Comparison of ENCODE assay signal across 18 cellular contexts in genomic region chr9:92350740-92351133, GRCh38. TPM values are rescaled to one million over a fixed set of nuclear protein-coding genes. Genes with fewer than 3 reads are reported as not detected.
DNase-seq lines count a peak whose midpoint lies in the region; ATAC-seq and TF ChIP-seq lines count a peak whose summit lies in the region.
"Had no signal": no experiment of that assay in that cellular context is flagged by ENCODE, and none has a peak within 500 bp of the region (broad histone marks: within the 10 kb centered on the region; RNA-seq: fewer than 3 reads in every experiment).

No MANE protein-coding gene starts in this region.

- H3K27me3 ChIP-seq in heart left ventricle (no peaks in the 10 kb centered on the region), rectal smooth muscle tissue (ENCODE audit: control insufficient read depth, insufficient read depth, low read length) (no peaks in the 10 kb centered on the region), transverse colon (no peaks in the 10 kb centered on the region)
- H3K27me3 ChIP-seq: BLaER1 treated with 17β-estradiol and CSF1 and Interleukin-3, amounts not matched to agents 10 nM and 100 nM had no signal

- TF ChIP-seq POLR2A in heart left ventricle (IDR thresholded peaks at IDR 0.05) (no peak), transverse colon (IDR thresholded peaks at IDR 0.05) (no peak)

- in situ Hi-C loops in transverse colon (cut with MboI; ENCODE audit: low pct_ligation_motif_present in 1 of 4, low pct_unique_long_range_greater_than_20kb in 1 of 4, low sequenced_read_pairs in 3 of 4) = no loop called here

- no peaks in the 10 kb centered on the region for H3K36me3 ChIP-seq in heart left ventricle
- no peaks in the 10 kb centered on the region for H3K36me3 ChIP-seq in rectal smooth muscle tissue (ENCODE audit: control insufficient read depth, insufficient read depth, low read length)
- no peaks in the 10 kb centered on the region for H3K36me3 ChIP-seq in transverse colon

- peak overlapping the region; percentile 10 to 86 (median 63) for H3K27ac ChIP-seq in heart left ventricle
- peak overlapping the region; percentile 68 for H3K27ac ChIP-seq in rectal smooth muscle tissue (ENCODE audit: low read depth, low read length)
- peak overlapping the region; percentile 61 to 78 (median 64) for H3K27ac ChIP-seq in transverse colon
- H3K27ac ChIP-seq: BLaER1 treated with 17β-estradiol and CSF1 and Interleukin-3, amounts not matched to agents 10 nM and 100 nM had no signal

- H3K4me1 ChIP-seq in heart left ventricle (peaks cover 0 to 16% (median 1%) of the 10 kb centered on the region in 12 donors), rectal smooth muscle tissue (ENCODE audit: control insufficient read depth, insufficient read depth, low read length) (peaks cover 2% of the 10 kb centered on the region), transverse colon (peaks cover 0 to 22% (median 15%) of the 10 kb centered on the region in 4 donors)
- H3K4me1 ChIP-seq: BLaER1 treated with 17β-estradiol and CSF1 and Interleukin-3, amounts not matched to agents 10 nM and 100 nM had no signal

- ATAC-seq in heart left ventricle (peak in 2 of 4 donors; percentile 42 to 44), Right ventricle myocardium inferior (no peak), left ventricle myocardium superior (peak; percentile 23), GM19023 (IDR thresholded peaks at IDR 0.05; ENCODE audit: unreplicated experiment) (no peak)
- ATAC-seq: GM23338 had no signal

- no peak for DNase-seq in heart left ventricle
- DNase-seq in Right ventricle myocardium inferior (ENCODE audit: missing footprints) = no peak
- DNase-seq in left ventricle myocardium superior = no peak
- no peak for DNase-seq in transverse colon
- DNase-seq in H4 (ENCODE audit: low spot score) = no peak
- DNase-seq in UCSD-AML1 (lab: John Stamatoyannopoulos, UW; ENCODE audit: unreplicated experiment) = no peak
- DNase-seq: amygdala; endodermal cell; kidney glomerular epithelial cell; NCI-H1105 treated with DMSO at 0.1 percent for 48 hours; NCI-H524; stimulated activated naive CD4-positive, alpha-beta T cell had no signal

- TF ChIP-seq CTCF in heart left ventricle (IDR thresholded peaks at IDR 0.05) = no peak
- no peak for TF ChIP-seq CTCF in transverse colon (IDR thresholded peaks at IDR 0.05)

- no peak overlapping the region for H3K4me3 ChIP-seq in heart left ventricle
- no peak overlapping the region for H3K4me3 ChIP-seq in rectal smooth muscle tissue (ENCODE audit: low read length)
- H3K4me3 ChIP-seq in transverse colon = no peak overlapping the region
- H3K4me3 ChIP-seq: BLaER1 treated with 17β-estradiol and CSF1 and Interleukin-3, amounts not matched to agents 10 nM and 100 nM; GM23338 had no signal

- H3K9ac ChIP-seq in rectal smooth muscle tissue (ENCODE audit: low read length) = no peak overlapping the region
- H3K9ac ChIP-seq: BLaER1 treated with 17β-estradiol and CSF1 and Interleukin-3, amounts not matched to agents 10 nM and 100 nM had no signal

- intact Hi-C loops in heart left ventricle (cut with DNase I) (loop anchor here in 1 of 10 donors (5.0 kb wide), 1 partner anchor 72 kb away; the partner anchor contains the start of gene OMD), Right ventricle myocardium inferior (cut with DNase I) (no loop called here), left ventricle myocardium superior (cut with micrococcal nuclease) (no loop called here), transverse colon (cut with DNase I; ENCODE audit: low total_unique reads) (no loop called here)

- TF ChIP-seq EP300 in transverse colon (IDR thresholded peaks at IDR 0.05; ENCODE audit: low read depth) = no peak

- H3K9me3 ChIP-seq in heart left ventricle (peaks cover 0 to 20% (median 7%) of the 10 kb centered on the region in 12 donors), transverse colon (peaks cover 5 to 13% of the 10 kb centered on the region in 2 donors)

RNA-seq across cellular contexts. Expression of gene CENPP, which starts 25.0 kb away (rescaled TPM):
- total RNA-seq in heart left ventricle (1 to 10 TPM; 1.2 to 5.8 (median 3.1) TPM), Right ventricle myocardium inferior (3.3 TPM), left ventricle myocardium superior (4.3 TPM), transverse colon (1 to 10 TPM in 3 of 4 donors, under 1 TPM in 1; 0.37 to 7.1 (median 3.2) TPM)
- 1 to 10 TPM; 1.1 to 1.6 TPM for polyA plus RNA-seq in heart left ventricle
- 2.3 and 9.6 TPM in 2 replicates for total RNA-seq in H4 (2014; rRNA removed; shearing (Covaris generic))

RNA-seq across cellular contexts. Expression of gene NOL8, which starts 25.6 kb away (rescaled TPM):
- total RNA-seq in heart left ventricle (10 to 100 TPM in 8 of 9 donors, 1 to 10 TPM in 1; 8.1 to 25.6 (median 18.1) TPM), Right ventricle myocardium inferior (14.2 TPM), left ventricle myocardium superior (13.1 TPM), transverse colon (10 to 100 TPM; 17.6 to 86.2 (median 24.3) TPM)
- polyA plus RNA-seq in heart left ventricle = 10 to 100 TPM; 11.7 to 13.5 TPM
- 10.7 and 11.0 TPM in 2 replicates for total RNA-seq in H4 (2014; rRNA removed; shearing (Covaris generic))

RNA-seq across cellular contexts. Expression of gene OGN, which starts 53.6 kb away (rescaled TPM):
- total RNA-seq in heart left ventricle = 10 to 100 TPM in 5 of 9 donors, 1 to 10 TPM in 4; 2.8 to 65.4 (median 11.9) TPM
- polyA plus RNA-seq in heart left ventricle = 1 to 10 TPM; 2.1 to 3.5 TPM
- total RNA-seq in Right ventricle myocardium inferior = 9.3 TPM
- 8.1 TPM for total RNA-seq in left ventricle myocardium superior
- total RNA-seq in transverse colon = 10 to 100 TPM in 1 of 4 donors, 1 to 10 TPM in 3; 7.2 to 18.7 (median 7.7) TPM
- not detected in 2 replicates for total RNA-seq in H4 (2014; rRNA removed; shearing (Covaris generic))
- total RNA-seq: endodermal cell, fibroblast of villous mesenchyme, G401, GM23338 had no signal

RNA-seq across cellular contexts. Expression of gene IARS1, which starts 57.2 kb away (rescaled TPM):
- total RNA-seq in heart left ventricle = 10 to 100 TPM; 44.2 to 85.3 (median 68.1) TPM
- 10 to 100 TPM in 1 of 2 donors, 1 to 10 TPM in 1; 9.0 to 97.5 TPM for polyA plus RNA-seq in heart left ventricle
- 54.7 TPM for total RNA-seq in Right ventricle myocardium inferior
- total RNA-seq in left ventricle myocardium superior = 55.6 TPM
- 10 to 100 TPM; 25.4 to 70.7 (median 48.0) TPM for total RNA-seq in transverse colon
- 166 and 199 TPM in 2 replicates for total RNA-seq in H4 (2014; rRNA removed; shearing (Covaris generic))
